Comparison of ENCODE assay signal across 9 cellular contexts in genomic region chr16:2692948-2693651, GRCh38. TPM values are rescaled to one million over a fixed set of nuclear protein-coding genes. Genes with fewer than 3 reads are reported as not detected.
DNase-seq lines count a peak whose midpoint lies in the region; ATAC-seq and TF ChIP-seq lines count a peak whose summit lies in the region.
"Had no signal": no experiment of that assay in that cellular context is flagged by ENCODE, and none has a peak within 500 bp of the region (broad histone marks: within the 10 kb centered on the region; RNA-seq: fewer than 3 reads in every experiment).

No MANE protein-coding gene starts in this region.

- H3K27ac Mint-ChIP-seq in GM23338 = peak overlapping the region; percentile 73
- H3K27ac Mint-ChIP-seq in stimulated activated naive B cell treated with anti-CD40 and anti-IgM and Interleukin-4, amounts not matched to agents 10 μg/mL and 1 μg/mL and 100 μg/mL, for 72 hours = no peak overlapping the region
- peak overlapping the region in 1 of 8 donors; percentile 84 for H3K27ac Mint-ChIP-seq in CD8-positive, alpha-beta memory T cell

- POLR2A ChIA-PET in CD8-positive, alpha-beta memory T cell (lab: Charles Lee) = no interaction called here

- DNase-seq in GM23338 (ENCODE audit: low spot score) = peak; percentile 63
- no peak for DNase-seq in right atrium auricular region (ENCODE audit: low spot score)
- peak; percentile 85 for DNase-seq in pons (ENCODE audit: low spot score)
- no peak for DNase-seq in stimulated activated naive B cell treated with anti-CD40 and anti-IgM and Interleukin-4, amounts not matched to agents 10 μg/mL and 1 μg/mL and 100 μg/mL, for 72 hours
- DNase-seq in effector CD8-positive, alpha-beta T cell (lab: John Stamatoyannopoulos, UW) = no peak
- DNase-seq in CD8-positive, alpha-beta memory T cell = no peak
- DNase-seq: COR-L47 had no signal

- no peaks in the 10 kb centered on the region for H3K9me2 ChIP-seq in GM23338 (ENCODE audit: insufficient read depth)

- H3K4me3 ChIP-seq in GM23338 (no peak overlapping the region), right atrium auricular region (no peak overlapping the region)
- no peak overlapping the region for H3K4me3 ChIP-seq in CD8-positive, alpha-beta memory T cell (ENCODE audit: low read length)

- H3K36me3 ChIP-seq in GM23338 (ENCODE audit: insufficient read depth) = no peaks in the 10 kb centered on the region
- H3K36me3 ChIP-seq in right atrium auricular region = peaks cover 16% of the 10 kb centered on the region
- peaks cover 7% of the 10 kb centered on the region for H3K36me3 ChIP-seq in CD8-positive, alpha-beta memory T cell (ENCODE audit: insufficient read depth, low read length)

- H3K27ac ChIP-seq in GM23338 (ENCODE audit: low read depth) (no peak overlapping the region; the same call in 1 of the 2 replicates), angular gyrus (ENCODE audit: low read depth, low read length) (peak overlapping the region; percentile 92), right atrium auricular region (peak overlapping the region; percentile 71 to 83)
- no peak overlapping the region for H3K27ac ChIP-seq in CD8-positive, alpha-beta memory T cell (ENCODE audit: low read depth, low read length)

- no peak overlapping the region for H2AFZ ChIP-seq in GM23338

- no peak overlapping the region for H3K4me2 ChIP-seq in GM23338

- H3K9me3 ChIP-seq in right atrium auricular region = no peaks in the 10 kb centered on the region
- H3K9me3 ChIP-seq in CD8-positive, alpha-beta memory T cell (ENCODE audit: low read length) = no peaks in the 10 kb centered on the region

- H3K4me1 ChIP-seq in GM23338 (ENCODE audit: insufficient read depth) = no peaks in the 10 kb centered on the region
- peaks cover 0 to 40% of the 10 kb centered on the region in 2 donors for H3K4me1 ChIP-seq in right atrium auricular region
- H3K4me1 ChIP-seq in CD8-positive, alpha-beta memory T cell (ENCODE audit: insufficient read depth, low read length) = no peaks in the 10 kb centered on the region

- H3K9me3 Mint-ChIP-seq in GM23338 = no peaks in the 10 kb centered on the region; the same call in 2 of the 3 replicates
- no peaks in the 10 kb centered on the region for H3K9me3 Mint-ChIP-seq in stimulated activated naive B cell treated with anti-CD40 and anti-IgM and Interleukin-4, amounts not matched to agents 10 μg/mL and 1 μg/mL and 100 μg/mL, for 72 hours
- no peaks in the 10 kb centered on the region for H3K9me3 Mint-ChIP-seq in CD8-positive, alpha-beta memory T cell

- no peaks in the 10 kb centered on the region; the same call in 1 of the 2 replicates for H4K20me1 ChIP-seq in GM23338 (replicated peaks; ENCODE audit: insufficient read depth)

- peak; percentile 75 for ATAC-seq in GM23338
- ATAC-seq in stimulated activated naive B cell treated with anti-CD40 and anti-IgM and Interleukin-4, amounts not matched to agents 10 μg/mL and 1 μg/mL and 100 μg/mL, for 72 hours (replicated peaks) = no peak
- no peak for ATAC-seq in HG03432 (IDR thresholded peaks at IDR 0.05; ENCODE audit: unreplicated experiment)

- peaks cover 12% of the 10 kb centered on the region for H3K27me3 Mint-ChIP-seq in GM23338 (ENCODE audit: insufficient read depth, low read depth, poor library complexity)
- no peaks in the 10 kb centered on the region for H3K27me3 Mint-ChIP-seq in stimulated activated naive B cell treated with anti-CD40 and anti-IgM and Interleukin-4, amounts not matched to agents 10 μg/mL and 1 μg/mL and 100 μg/mL, for 72 hours
- no peaks in the 10 kb centered on the region for H3K27me3 Mint-ChIP-seq in CD8-positive, alpha-beta memory T cell

- H3K27me3 ChIP-seq in GM23338 (ENCODE audit: insufficient read depth) (no peaks in the 10 kb centered on the region), right atrium auricular region (no peaks in the 10 kb centered on the region)
- H3K27me3 ChIP-seq in CD8-positive, alpha-beta memory T cell (ENCODE audit: insufficient read depth, low read length, poor library complexity, severe bottlenecking) = no peaks in the 10 kb centered on the region

- peaks cover 27% of the 10 kb centered on the region for H3K79me2 ChIP-seq in GM23338 (replicated peaks; ENCODE audit: insufficient read depth)

- peaks cover 8% of the 10 kb centered on the region; the same call in 1 of the 3 replicates for H3K36me3 Mint-ChIP-seq in GM23338 (ENCODE audit: low read depth)
- peaks cover 17 to 29% of the 10 kb centered on the region in 2 donors for H3K36me3 Mint-ChIP-seq in stimulated activated naive B cell treated with anti-CD40 and anti-IgM and Interleukin-4, amounts not matched to agents 10 μg/mL and 1 μg/mL and 100 μg/mL, for 72 hours
- peaks cover 0 to 36% (median 4%) of the 10 kb centered on the region in 3 donors for H3K36me3 Mint-ChIP-seq in CD8-positive, alpha-beta memory T cell

- peak overlapping the region; percentile 6; the same call in 1 of the 3 replicates for H3K4me3 Mint-ChIP-seq in GM23338
- no peak overlapping the region for H3K4me3 Mint-ChIP-seq in stimulated activated naive B cell treated with anti-CD40 and anti-IgM and Interleukin-4, amounts not matched to agents 10 μg/mL and 1 μg/mL and 100 μg/mL, for 72 hours
- no peak overlapping the region for H3K4me3 Mint-ChIP-seq in CD8-positive, alpha-beta memory T cell

- no peaks in the 10 kb centered on the region for H3F3A ChIP-seq in GM23338 (replicated peaks; ENCODE audit: low read depth)

- TF ChIP-seq CTCF in GM23338 (conservative IDR thresholded peaks at IDR 0.05; ENCODE audit: low read depth in 2 of 2) (no peak), right atrium auricular region (IDR thresholded peaks at IDR 0.05) (no peak)

- peaks cover 7% of the 10 kb centered on the region for H3K4me1 Mint-ChIP-seq in GM23338
- H3K4me1 Mint-ChIP-seq in stimulated activated naive B cell treated with anti-CD40 and anti-IgM and Interleukin-4, amounts not matched to agents 10 μg/mL and 1 μg/mL and 100 μg/mL, for 72 hours = peaks cover 11 to 18% of the 10 kb centered on the region in 2 donors
- peaks cover 0 to 10% (median 5%) of the 10 kb centered on the region in 3 donors for H3K4me1 Mint-ChIP-seq in CD8-positive, alpha-beta memory T cell

- CTCF ChIA-PET in CD8-positive, alpha-beta memory T cell (lab: Charles Lee) = no interaction called here

TF ChIP-seq in GM23338, 12 proteins besides CTCF, POLR2A, EP300 and RAD21:
- TF ChIP-seq ETS1 (IDR thresholded peaks at IDR 0.05) = no peak
- no peak for TF ChIP-seq EZH2phosphoT487 (IDR thresholded peaks at IDR 0.05; ENCODE audit: unreplicated experiment)
- TF ChIP-seq CREB1 (CRISPR knock-in tag; IDR thresholded peaks at IDR 0.05; ENCODE audit: low read depth) = no peak
TF ChIP-seq in GM23338: peak in this region for 0.

RNA-seq across cellular contexts. Expression of gene KCTD5, which starts 10.8 kb away (rescaled TPM):
- total RNA-seq in GM23338 (2014; rRNA removed; shearing (Covaris generic)) = 26.1 and 31.8 TPM in 2 replicates
- polyA plus RNA-seq in GM23338 (2016; fragmentation: Nextera tagmentation; extraction: Ambion mirVana) = 18.5 and 19.7 TPM in 2 replicates
- total RNA-seq in right atrium auricular region = 10 to 100 TPM; 12.5 to 15.6 TPM
- total RNA-seq in CD8-positive, alpha-beta memory T cell = 10 to 100 TPM; 49.7 to 50.5 TPM
- polyA plus RNA-seq in CD8-positive, alpha-beta memory T cell = 21.2 TPM

RNA-seq across cellular contexts. Expression of gene PRSS27, which starts 26.9 kb away (rescaled TPM):
- 0.85 and 1.6 TPM in 2 replicates for total RNA-seq in GM23338 (2014; rRNA removed; shearing (Covaris generic))
- 0.73 and 1.1 TPM in 2 replicates for polyA plus RNA-seq in GM23338 (2016; fragmentation: Nextera tagmentation; extraction: Ambion mirVana)
- under 1 TPM in 1 of 2 donors, not detected in 1; 0.51 TPM for total RNA-seq in right atrium auricular region
- 1 to 10 TPM; 1.3 to 1.6 TPM for total RNA-seq in CD8-positive, alpha-beta memory T cell
- not detected for polyA plus RNA-seq in CD8-positive, alpha-beta memory T cell

RNA-seq across cellular contexts. Expression of gene SRRM2, which starts 59.3 kb away (rescaled TPM):
- 253 and 308 TPM in 2 replicates for total RNA-seq in GM23338 (2014; rRNA removed; shearing (Covaris generic))
- polyA plus RNA-seq in GM23338 (2016; fragmentation: Nextera tagmentation; extraction: Ambion mirVana) = 893 and 928 TPM in 2 replicates
- 100 to 1,000 TPM; 118 to 174 TPM for total RNA-seq in right atrium auricular region
- 100 to 1,000 TPM; 517 to 529 TPM for total RNA-seq in CD8-positive, alpha-beta memory T cell
- polyA plus RNA-seq in CD8-positive, alpha-beta memory T cell = 130 TPM

Comparison
In these comparisons a context has a peak if more than half of its experiments do, and no peak if none do; other contexts are left out.
1. DNase-seq: peak in GM23338 (single experiment) and pons (single experiment); none in right atrium auricular region (single experiment), stimulated activated naive B cell treated with anti-CD40 and anti-IgM and Interleukin-4, amounts not matched to agents 10 μg/mL and 1 μg/mL and 100 μg/mL, for 72 hours (single experiment), effector CD8-positive, alpha-beta T cell (single experiment) and CD8-positive, alpha-beta memory T cell (0 of 5).
2. H3K27ac ChIP-seq: peak in angular gyrus (single experiment) and right atrium auricular region (2 of 2); none in GM23338 (single experiment) and CD8-positive, alpha-beta memory T cell (single experiment).